In the genomic region with DNA sequence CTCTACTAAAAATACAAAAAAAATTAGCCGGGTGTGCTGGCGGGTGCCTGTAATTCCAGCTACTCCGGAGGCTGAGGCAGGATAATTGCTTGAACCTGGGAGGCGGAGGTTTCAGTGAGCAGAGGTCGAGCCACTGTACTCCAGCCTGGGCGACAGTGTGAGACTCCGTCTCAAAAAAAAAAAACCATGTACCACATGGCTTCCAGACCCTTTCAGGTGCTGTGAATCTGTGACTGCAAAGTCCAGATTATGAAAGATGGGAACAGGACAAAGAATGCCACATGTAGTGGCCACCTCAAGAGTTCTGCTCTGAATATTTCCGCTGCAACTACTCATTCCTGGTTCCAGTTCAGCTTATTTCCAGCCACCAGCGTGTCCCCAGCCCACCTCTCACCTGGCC, we compare ENCODE assay signal across 20 cellular contexts. TPM values are rescaled to one million over a fixed set of nuclear protein-coding genes. Genes with fewer than 3 reads are reported as not detected.
A peak's percentile ranks its signal among the peaks of the same experiment; 100 is the strongest.
DNase-seq lines count a peak whose midpoint lies in the region; ATAC-seq and TF ChIP-seq lines count a peak whose summit lies in the region.
"Had no signal": no experiment of that assay in that cellular context is flagged by ENCODE, and none has a peak within 500 bp of the region (broad histone marks: within the 10 kb centered on the region; RNA-seq: fewer than 3 reads in every experiment).

No MANE protein-coding gene starts in this region.

- intact Hi-C loops in Caco-2 (cut with micrococcal nuclease; ENCODE audit: unreplicated experiment) = no loop called here
- intact Hi-C loops in spleen (cut with DNase I; ENCODE audit: low total_unique reads) = no loop called here

- TF ChIP-seq POLR2A in spleen (IDR thresholded peaks at IDR 0.05) = no peak

- H3K9me3 ChIP-seq in Caco-2 = no peaks in the 10 kb centered on the region
- no peaks in the 10 kb centered on the region for H3K9me3 ChIP-seq in spleen
- H3K9me3 ChIP-seq: BLaER1 treated with 17β-estradiol and CSF1 and Interleukin-3, amounts not matched to agents 10 nM and 100 nM had no signal

- H4K20me1 ChIP-seq in GM23338 (replicated peaks; ENCODE audit: insufficient read depth) = no peaks in the 10 kb centered on the region
- H4K20me1 ChIP-seq: BLaER1 treated with 17β-estradiol and CSF1 and Interleukin-3, amounts not matched to agents 10 nM and 100 nM had no signal

- CTCF ChIA-PET in Caco-2 (lab: Charles Lee) = no interaction called here

- no peaks in the 10 kb centered on the region for H3F3A ChIP-seq in GM23338 (replicated peaks; ENCODE audit: low read depth)

- WGBS in spleen, 5 donors = 85 to 93% (median 90%) methylated on average over 9 of the region's 9 CpGs

- H3K36me3 Mint-ChIP-seq in Caco-2 (ENCODE audit: insufficient read depth, unreplicated experiment) (peaks cover 6% of the 10 kb centered on the region), GM23338 (ENCODE audit: low read depth) (no peaks in the 10 kb centered on the region)
- H3K36me3 Mint-ChIP-seq: CD8-positive, alpha-beta T cell had no signal

- H3K27me3 Mint-ChIP-seq in Caco-2 (ENCODE audit: insufficient read depth, unreplicated experiment) (no peaks in the 10 kb centered on the region), GM23338 (ENCODE audit: insufficient read depth, low read depth, poor library complexity) (peaks cover 4% of the 10 kb centered on the region)
- H3K27me3 Mint-ChIP-seq: B cell; CD4-positive, alpha-beta T cell had no signal

- H3K79me2 ChIP-seq in GM23338 (replicated peaks; ENCODE audit: insufficient read depth) = no peaks in the 10 kb centered on the region

- H3K9me2 ChIP-seq in GM23338 (ENCODE audit: insufficient read depth) = no peaks in the 10 kb centered on the region

- no peak for TF ChIP-seq CTCF in Caco-2 (IDR thresholded peaks at IDR 0.05; ENCODE audit: insufficient read depth in 1 of 2, low read depth in 1 of 2, low read length in 1 of 2, severe bottlenecking in 1 of 2, unreplicated experiment in 1 of 2)
- no peak for TF ChIP-seq CTCF in GM23338 (conservative IDR thresholded peaks at IDR 0.05; ENCODE audit: low read depth in 2 of 2)
- TF ChIP-seq CTCF in spleen (IDR thresholded peaks at IDR 0.05 in 8 of 11, conservative IDR thresholded peaks at IDR 0.05 in 3 of 11) = no peak

- H3K27ac Mint-ChIP-seq in Caco-2 (ENCODE audit: unreplicated experiment) (peak overlapping the region; percentile 76), GM23338 (no peak overlapping the region)
- H3K27ac Mint-ChIP-seq: B cell; CD4-positive, alpha-beta T cell; CD8-positive, alpha-beta T cell had no signal

- H3K4me3 ChIP-seq in Caco-2 (ENCODE audit: low read depth, low read length) = no peak overlapping the region
- H3K4me3 ChIP-seq in GM23338 = no peak overlapping the region
- H3K4me3 ChIP-seq in spleen = no peak overlapping the region
- H3K4me3 ChIP-seq: BLaER1 treated with 17β-estradiol and CSF1 and Interleukin-3, amounts not matched to agents 10 nM and 100 nM; GM12878 had no signal

- ATAC-seq in GM23338 = no peak
- ATAC-seq in HG03457 (IDR thresholded peaks at IDR 0.05; ENCODE audit: unreplicated experiment) = no peak
- ATAC-seq: CD8-positive, alpha-beta T cell; GM12878 had no signal

- 0 out of 2 replicates have a peak overlapping the region, but pooled peaks have one; percentile 23 for H2AFZ ChIP-seq in GM23338

- H3K4me2 ChIP-seq in GM23338 = no peak overlapping the region

- H3K27me3 ChIP-seq in Caco-2 (replicated peaks; ENCODE audit: control insufficient read depth, insufficient read depth, low read length) (no peaks in the 10 kb centered on the region), GM23338 (ENCODE audit: insufficient read depth) (no peaks in the 10 kb centered on the region), spleen (replicated peaks in 1 of 7) (no peaks in the 10 kb centered on the region)
- H3K27me3 ChIP-seq: BLaER1 treated with 17β-estradiol and CSF1 and Interleukin-3, amounts not matched to agents 10 nM and 100 nM had no signal

- peaks cover 18% of the 10 kb centered on the region for H3K4me1 Mint-ChIP-seq in Caco-2 (ENCODE audit: low read depth, unreplicated experiment)
- H3K4me1 Mint-ChIP-seq in GM23338 = no peaks in the 10 kb centered on the region

- no peaks in the 10 kb centered on the region for H3K36me3 ChIP-seq in Caco-2 (ENCODE audit: control insufficient read depth, insufficient read depth, low read length)
- no peaks in the 10 kb centered on the region for H3K36me3 ChIP-seq in GM23338 (ENCODE audit: insufficient read depth)
- H3K36me3 ChIP-seq in spleen = no peaks in the 10 kb centered on the region
- H3K36me3 ChIP-seq: BLaER1 treated with 17β-estradiol and CSF1 and Interleukin-3, amounts not matched to agents 10 nM and 100 nM had no signal

- no peak for DNase-seq in Caco-2
- no peak for DNase-seq in GM23338 (ENCODE audit: low spot score)
- peak; percentile 12 for DNase-seq in spleen
- DNase-seq in MV-4-11 (lab: John Stamatoyannopoulos, UW) = no peak
- DNase-seq: 8988T; ACHN; CD4-positive, alpha-beta T cell; CD8-positive, alpha-beta T cell; DMS 273 treated with DMSO at 0.1 percent for 48 hours; DMS153; DMS53; DMS79; DND-41; EL; GDM1 had no signal

- BruUV-seq in Caco-2 (replicated peaks; lab: Mats Ljungman, UMichigan) = no TSS peak

- no peak overlapping the region for H3K27ac ChIP-seq in GM23338 (ENCODE audit: low read depth)
- no peak overlapping the region for H3K27ac ChIP-seq in spleen
- H3K27ac ChIP-seq: C4-2B had no signal

- POLR2A ChIA-PET in Caco-2 (lab: Charles Lee) = no interaction called here

- H3K9me3 Mint-ChIP-seq in Caco-2 (ENCODE audit: unreplicated experiment) (no peaks in the 10 kb centered on the region), GM23338 (no peaks in the 10 kb centered on the region)
- H3K9me3 Mint-ChIP-seq: CD4-positive, alpha-beta T cell; CD8-positive, alpha-beta T cell had no signal

- H3K4me3 Mint-ChIP-seq in Caco-2 (ENCODE audit: unreplicated experiment) (no peak overlapping the region), GM23338 (no peak overlapping the region)
- H3K4me3 Mint-ChIP-seq: B cell; CD4-positive, alpha-beta T cell; CD8-positive, alpha-beta T cell had no signal

- peaks cover 23% of the 10 kb centered on the region for H3K4me1 ChIP-seq in Caco-2
- no peaks in the 10 kb centered on the region for H3K4me1 ChIP-seq in GM23338 (ENCODE audit: insufficient read depth)
- H3K4me1 ChIP-seq in spleen = no peaks in the 10 kb centered on the region

TF ChIP-seq in GM23338, 12 proteins besides CTCF, POLR2A, EP300 and RAD21 (continues in another document):
- TF ChIP-seq ZNF114 (CRISPR knock-in tag; IDR thresholded peaks at IDR 0.05) = no peak
- TF ChIP-seq EZH2phosphoT487 (IDR thresholded peaks at IDR 0.05; ENCODE audit: unreplicated experiment) = no peak
- no peak for TF ChIP-seq NANOG (IDR thresholded peaks at IDR 0.05; ENCODE audit: borderline replicate concordance)
- no peak for TF ChIP-seq JUNB (IDR thresholded peaks at IDR 0.05; ENCODE audit: unreplicated experiment)
- TF ChIP-seq EZH2 (IDR thresholded peaks at IDR 0.05; ENCODE audit: low read depth, unreplicated experiment) = no peak
- TF ChIP-seq STAT1 (IDR thresholded peaks at IDR 0.05; ENCODE audit: unreplicated experiment) = no peak
- no peak for TF ChIP-seq ETS1 (IDR thresholded peaks at IDR 0.05)
- TF ChIP-seq, protein P1, sequence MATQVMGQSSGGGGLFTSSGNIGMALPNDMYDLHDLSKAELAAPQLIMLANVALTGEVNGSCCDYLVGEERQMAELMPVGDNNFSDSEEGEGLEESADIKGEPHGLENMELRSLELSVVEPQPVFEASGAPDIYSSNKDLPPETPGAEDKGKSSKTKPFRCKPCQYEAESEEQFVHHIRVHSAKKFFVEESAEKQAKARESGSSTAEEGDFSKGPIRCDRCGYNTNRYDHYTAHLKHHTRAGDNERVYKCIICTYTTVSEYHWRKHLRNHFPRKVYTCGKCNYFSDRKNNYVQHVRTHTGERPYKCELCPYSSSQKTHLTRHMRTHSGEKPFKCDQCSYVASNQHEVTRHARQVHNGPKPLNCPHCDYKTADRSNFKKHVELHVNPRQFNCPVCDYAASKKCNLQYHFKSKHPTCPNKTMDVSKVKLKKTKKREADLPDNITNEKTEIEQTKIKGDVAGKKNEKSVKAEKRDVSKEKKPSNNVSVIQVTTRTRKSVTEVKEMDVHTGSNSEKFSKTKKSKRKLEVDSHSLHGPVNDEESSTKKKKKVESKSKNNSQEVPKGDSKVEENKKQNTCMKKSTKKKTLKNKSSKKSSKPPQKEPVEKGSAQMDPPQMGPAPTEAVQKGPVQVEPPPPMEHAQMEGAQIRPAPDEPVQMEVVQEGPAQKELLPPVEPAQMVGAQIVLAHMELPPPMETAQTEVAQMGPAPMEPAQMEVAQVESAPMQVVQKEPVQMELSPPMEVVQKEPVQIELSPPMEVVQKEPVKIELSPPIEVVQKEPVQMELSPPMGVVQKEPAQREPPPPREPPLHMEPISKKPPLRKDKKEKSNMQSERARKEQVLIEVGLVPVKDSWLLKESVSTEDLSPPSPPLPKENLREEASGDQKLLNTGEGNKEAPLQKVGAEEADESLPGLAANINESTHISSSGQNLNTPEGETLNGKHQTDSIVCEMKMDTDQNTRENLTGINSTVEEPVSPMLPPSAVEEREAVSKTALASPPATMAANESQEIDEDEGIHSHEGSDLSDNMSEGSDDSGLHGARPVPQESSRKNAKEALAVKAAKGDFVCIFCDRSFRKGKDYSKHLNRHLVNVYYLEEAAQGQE (IDR thresholded peaks at IDR 0.05; ENCODE audit: unreplicated experiment) = no peak
- TF ChIP-seq CREB1 (CRISPR knock-in tag; IDR thresholded peaks at IDR 0.05; ENCODE audit: low read depth) = no peak
- TF ChIP-seq POLR2AphosphoS5 (IDR thresholded peaks at IDR 0.05; ENCODE audit: low read depth) = no peak

RNA-seq across cellular contexts. Expression of gene DCAF1, which starts 8.4 kb away (rescaled TPM):
- total RNA-seq in Caco-2 (2022) = 25.3 and 25.9 TPM in 2 replicates
- total RNA-seq in GM23338 (2014; rRNA removed; shearing (Covaris generic)) = 25.5 and 28.1 TPM in 2 replicates
- polyA plus RNA-seq in GM23338 (2016; fragmentation: Nextera tagmentation; extraction: Ambion mirVana) = 10.8 and 12.5 TPM in 2 replicates
- total RNA-seq in spleen = 10 to 100 TPM; 22.2 to 27.4 (median 24.1) TPM
- polyA plus RNA-seq in spleen = 1 to 10 TPM; 7.0 to 9.0 (median 7.2) TPM

RNA-seq across cellular contexts. Expression of gene RAD54L2, which starts 30.3 kb away (rescaled TPM):
- total RNA-seq in Caco-2 (2022) = 34.0 and 36.5 TPM in 2 replicates
- total RNA-seq in GM23338 (2014; rRNA removed; shearing (Covaris generic)) = 27.7 and 29.2 TPM in 2 replicates
- polyA plus RNA-seq in GM23338 (2016; fragmentation: Nextera tagmentation; extraction: Ambion mirVana) = 9.2 and 9.4 TPM in 2 replicates
- 10 to 100 TPM; 22.8 to 36.7 (median 32.4) TPM for total RNA-seq in spleen
- 1 to 10 TPM; 1.4 to 4.3 (median 2.2) TPM for polyA plus RNA-seq in spleen
